Comparison of ENCODE assay signal across 20 cellular contexts in genomic region chrX:44058339-44058738, GRCh38.
DNase-seq lines count a peak whose midpoint lies in the region; ATAC-seq, FAIRE-seq and TF ChIP-seq lines count a peak whose summit lies in the region.
"Had no signal": no experiment of that assay in that cellular context is flagged by ENCODE, and none has a peak within 500 bp of the region (broad histone marks: within the 10 kb centered on the region; RNA-seq: fewer than 3 reads in every experiment).

No MANE protein-coding gene starts in this region.

- POLR2A ChIA-PET in HEK293 (lab: Yijun Ruan, JAX), result no interaction called here
- POLR2A ChIA-PET in K562 (lab: Yijun Ruan, JAX), result no interaction called here

- H3K18ac ChIP-seq in trophoblast cell (ENCODE audit: low read length), result no peak overlapping the region

- no peak for TF ChIP-seq RAD21 in K562 (CRISPR knock-in tag; conservative IDR thresholded peaks at IDR 0.05 in 1 of 2, IDR thresholded peaks at IDR 0.05 in 1 of 2)

- H3K79me1 ChIP-seq in trophoblast cell (ENCODE audit: low read length), result peaks cover 3% of the 10 kb centered on the region

- H3K23ac ChIP-seq in trophoblast cell (ENCODE audit: low read length), result no peak overlapping the region

- no peak overlapping the region for H2BK5ac ChIP-seq in trophoblast cell (ENCODE audit: low read depth, low read length, poor library complexity)

- in situ Hi-C loops in K562 (cut with MboI), result no loop called here

- H4K8ac ChIP-seq in trophoblast cell (ENCODE audit: low read depth, low read length), result no peak overlapping the region

- H3K36me3 ChIP-seq in HEK293 (ENCODE audit: control insufficient read depth in 2 of 2, insufficient read depth in 1 of 2, low read length in 2 of 2) (no peaks in the 10 kb centered on the region), K562 (ENCODE audit: control insufficient read depth, insufficient read depth, low read length) (no peaks in the 10 kb centered on the region), trophoblast cell (ENCODE audit: control insufficient read depth in 1 of 2, insufficient read depth in 2 of 2, low read length in 2 of 2) (no peaks in the 10 kb centered on the region), uterus (no peaks in the 10 kb centered on the region)
- H3K36me3 ChIP-seq: BLaER1 treated with 17β-estradiol and CSF1 and Interleukin-3, amounts not matched to agents 10 nM and 100 nM had no signal

- TF ChIP-seq POLR2A in K562 (conservative IDR thresholded peaks at IDR 0.05) (no peak), uterus (IDR thresholded peaks at IDR 0.05) (no peak)

- no peak overlapping the region for H3K4ac ChIP-seq in trophoblast cell (ENCODE audit: low read depth, low read length)

- intact Hi-C loops in K562 (cut with micrococcal nuclease) (no loop called here), uterus (cut with DNase I; ENCODE audit: low total_unique reads) (no loop called here)

- TF ChIP-seq EP300 in K562 (IDR thresholded peaks at IDR 0.05; ENCODE audit: low read length), result no peak

- ATAC-seq in K562, result no peak
- ATAC-seq: A549; CD8-positive, alpha-beta T cell had no signal

- H2AFZ ChIP-seq in K562 (ENCODE audit: low read depth, low read length) (no peak overlapping the region), trophoblast cell (ENCODE audit: insufficient read depth, low read length, poor library complexity) (no peak overlapping the region)

- CTCF ChIA-PET in HEK293 (lab: Yijun Ruan, JAX), result no interaction called here
- CTCF ChIA-PET in K562 (lab: Yijun Ruan, JAX; ENCODE audit: low intra/inter-chr PET ratio), result no interaction called here

- no peak overlapping the region for H3K4me2 ChIP-seq in K562 (ENCODE audit: insufficient read depth, low read length)
- no peak overlapping the region for H3K4me2 ChIP-seq in trophoblast cell (ENCODE audit: low read length)
- H3K4me2 ChIP-seq: A549; BLaER1 treated with 17β-estradiol and CSF1 and Interleukin-3, amounts not matched to agents 10 nM and 100 nM had no signal

- no peak overlapping the region for H3K14ac ChIP-seq in trophoblast cell (ENCODE audit: low read length)

- WGBS in K562 (ENCODE audit: insufficient coverage, low coverage, missing lambda C conversion rate), result 0% methylated on average over 4 of the region's 4 CpGs
- no CpG with 5 or more reads among the region's 4 CpGs for WGBS in trophoblast cell (ENCODE audit: extremely low coverage, insufficient coverage, insufficient read length)

- no peak overlapping the region for H2AK5ac ChIP-seq in trophoblast cell (ENCODE audit: low read length)

- H3K9ac ChIP-seq in K562 (ENCODE audit: insufficient read depth in 1 of 2, low read depth in 2 of 2, low read length in 2 of 2), result no peak overlapping the region
- no peak overlapping the region for H3K9ac ChIP-seq in trophoblast cell (ENCODE audit: low read length)
- H3K9ac ChIP-seq: BLaER1 treated with 17β-estradiol and CSF1 and Interleukin-3, amounts not matched to agents 10 nM and 100 nM had no signal

- DNase-seq in K562 (ENCODE audit: extremely low read depth in 1 of 4, low spot score in 3 of 4) (no peak), trophoblast cell (no peak), NCI-H748 treated with DMSO at 0.1 percent for 48 hours (lab: John Stamatoyannopoulos, UW) (no peak), uterus (no peak)
- DNase-seq: AML-193; Caco-2; Calu3; CD4-positive, alpha-beta T cell; CD8-positive, alpha-beta T cell; DMS79 treated with DMSO at 0.1 percent for 48 hours; GF-D8 had no signal

- no peak overlapping the region for H4K12ac ChIP-seq in trophoblast cell (ENCODE audit: low read depth, low read length)

- BruUV-seq in K562 (replicated peaks; lab: Mats Ljungman, UMichigan), result no TSS peak

- peak overlapping the region; percentile 84 for H2BK12ac ChIP-seq in trophoblast cell (ENCODE audit: low read length)

- H3K4me3 ChIP-seq in HEK293 (ENCODE audit: low read depth, low read length), result no peak overlapping the region
- no peak overlapping the region for H3K4me3 ChIP-seq in K562
- no peak overlapping the region for H3K4me3 ChIP-seq in trophoblast cell (ENCODE audit: low read depth, low read length)
- no peak overlapping the region for H3K4me3 ChIP-seq in uterus
- H3K4me3 ChIP-seq: A549; BLaER1 treated with 17β-estradiol and CSF1 and Interleukin-3, amounts not matched to agents 10 nM and 100 nM had no signal

- H3K9me3 ChIP-seq in HEK293 (ENCODE audit: control insufficient read depth, insufficient read depth, low read depth, low read length) (no peaks in the 10 kb centered on the region), K562 (replicated peaks; ENCODE audit: control insufficient read depth, insufficient read depth, low read depth, low read length) (no peaks in the 10 kb centered on the region), trophoblast cell (ENCODE audit: insufficient read depth, low read depth, low read length) (no peaks in the 10 kb centered on the region), uterus (no peaks in the 10 kb centered on the region)
- H3K9me3 ChIP-seq: A549, Caco-2 had no signal

- H4K20me1 ChIP-seq in K562 (replicated peaks; ENCODE audit: control insufficient read depth, insufficient read depth, low read length), result no peaks in the 10 kb centered on the region
- H4K20me1 ChIP-seq: BLaER1 treated with 17β-estradiol and CSF1 and Interleukin-3, amounts not matched to agents 10 nM and 100 nM had no signal

- H3K79me2 ChIP-seq in K562 (ENCODE audit: control insufficient read depth, insufficient read depth, low read length) (no peaks in the 10 kb centered on the region), trophoblast cell (ENCODE audit: control insufficient read depth, insufficient read depth, low read length, poor library complexity) (no peaks in the 10 kb centered on the region)

- H4K91ac ChIP-seq in trophoblast cell (ENCODE audit: low read depth, low read length), result no peak overlapping the region

- no peak overlapping the region for H3K27ac ChIP-seq in HEK293 (ENCODE audit: extremely low read depth, low read depth, low read length)
- H3K27ac ChIP-seq in K562 (ENCODE audit: extremely low read depth, low read depth, low read length), result no peak overlapping the region
- no peak overlapping the region for H3K27ac ChIP-seq in trophoblast cell (ENCODE audit: low read depth, low read length)
- H3K27ac ChIP-seq in uterus, result no peak overlapping the region
- H3K27ac ChIP-seq: 22Rv1; A549; BLaER1 treated with 17β-estradiol and CSF1 and Interleukin-3, amounts not matched to agents 10 nM and 100 nM; C4-2B had no signal

- TF ChIP-seq CTCF in HEK293 (tag by site-specific recombination; IDR thresholded peaks at IDR 0.05) (no peak), K562 (IDR thresholded peaks at IDR 0.05 in 2 of 3, conservative IDR thresholded peaks at IDR 0.05 in 1 of 3; ENCODE audit: insufficient read depth in 2 of 3, low read depth in 1 of 3, low read length in 3 of 3) (no peak), uterus (IDR thresholded peaks at IDR 0.05) (no peak)

- H3K27me3 ChIP-seq in K562 (ENCODE audit: control insufficient read depth in 2 of 2, insufficient read depth in 2 of 2, low read length in 2 of 2) (no peaks in the 10 kb centered on the region), trophoblast cell (ENCODE audit: insufficient read depth, low read length) (no peaks in the 10 kb centered on the region), uterus (no peaks in the 10 kb centered on the region)
- H3K27me3 ChIP-seq: BLaER1 treated with 17β-estradiol and CSF1 and Interleukin-3, amounts not matched to agents 10 nM and 100 nM had no signal

- H2BK120ac ChIP-seq in trophoblast cell (ENCODE audit: insufficient read depth, low read length, poor library complexity), result peak overlapping the region; percentile 33

- H3K4me1 ChIP-seq in HEK293 (ENCODE audit: control insufficient read depth, insufficient read depth, low read length) (no peaks in the 10 kb centered on the region), K562 (replicated peaks in 1 of 2; ENCODE audit: control insufficient read depth in 2 of 2, insufficient read depth in 2 of 2, low read length in 2 of 2) (no peaks in the 10 kb centered on the region), trophoblast cell (ENCODE audit: control insufficient read depth in 1 of 2, insufficient read depth in 2 of 2, low read length in 2 of 2) (no peaks in the 10 kb centered on the region), uterus (no peaks in the 10 kb centered on the region)
- H3K4me1 ChIP-seq: Caco-2 had no signal

- no peak for FAIRE-seq in K562 (lab: Jason Lieb, UNC)
- FAIRE-seq: A549, D721Med, G401.6, GM12891, GM19239 had no signal

- H3K9me1 ChIP-seq in K562 (ENCODE audit: control insufficient read depth, insufficient read depth, low read length), result no peaks in the 10 kb centered on the region

TF ChIP-seq in HEK293, 187 proteins besides CTCF, POLR2A, EP300 and RAD21:
- no peak for TF ChIP-seq ZNF670 (tag by site-specific recombination; IDR thresholded peaks at IDR 0.05; ENCODE audit: low read depth)
- peak; percentile 90 for TF ChIP-seq ZNF146 (tag by site-specific recombination; IDR thresholded peaks at IDR 0.05)
TF ChIP-seq in HEK293: peak in this region for 1.

Comparison
In these comparisons a context has a peak if more than half of its experiments do, and no peak if none do; other contexts are left out.
1. Of the 44 proteins assayed by ChIP-seq in both K562 and HEK293: peak only in K562: none; only in HEK293: none; in both: ZNF146; in neither: 43.